In the genomic region with DNA sequence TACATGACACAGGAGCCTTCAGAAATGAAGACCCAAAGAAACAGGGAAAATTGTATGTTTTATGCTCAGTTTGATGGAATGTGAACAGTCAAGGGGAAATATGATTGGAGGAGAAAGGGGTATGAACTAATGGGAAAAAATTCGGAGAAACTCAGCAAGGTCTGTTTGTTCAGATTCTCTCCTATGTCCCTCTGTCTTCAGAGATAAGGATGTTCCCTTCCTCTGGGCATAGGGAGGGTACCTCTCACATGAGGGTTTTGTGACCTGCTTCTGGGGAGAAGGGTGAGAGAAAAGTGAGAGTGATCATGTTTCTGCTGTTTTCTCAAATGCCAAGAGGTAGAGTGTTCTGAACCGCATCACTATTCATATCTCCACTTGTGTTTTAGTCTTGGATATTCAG, we compare ENCODE assay signal across 1 cellular context.
TF ChIP-seq lines count a peak whose summit lies in the region.

No MANE protein-coding gene starts in this region.

TF ChIP-seq in HCT116, 20 proteins besides CTCF, POLR2A, EP300 and RAD21 (continued from another document):
- TF ChIP-seq, protein P1, sequence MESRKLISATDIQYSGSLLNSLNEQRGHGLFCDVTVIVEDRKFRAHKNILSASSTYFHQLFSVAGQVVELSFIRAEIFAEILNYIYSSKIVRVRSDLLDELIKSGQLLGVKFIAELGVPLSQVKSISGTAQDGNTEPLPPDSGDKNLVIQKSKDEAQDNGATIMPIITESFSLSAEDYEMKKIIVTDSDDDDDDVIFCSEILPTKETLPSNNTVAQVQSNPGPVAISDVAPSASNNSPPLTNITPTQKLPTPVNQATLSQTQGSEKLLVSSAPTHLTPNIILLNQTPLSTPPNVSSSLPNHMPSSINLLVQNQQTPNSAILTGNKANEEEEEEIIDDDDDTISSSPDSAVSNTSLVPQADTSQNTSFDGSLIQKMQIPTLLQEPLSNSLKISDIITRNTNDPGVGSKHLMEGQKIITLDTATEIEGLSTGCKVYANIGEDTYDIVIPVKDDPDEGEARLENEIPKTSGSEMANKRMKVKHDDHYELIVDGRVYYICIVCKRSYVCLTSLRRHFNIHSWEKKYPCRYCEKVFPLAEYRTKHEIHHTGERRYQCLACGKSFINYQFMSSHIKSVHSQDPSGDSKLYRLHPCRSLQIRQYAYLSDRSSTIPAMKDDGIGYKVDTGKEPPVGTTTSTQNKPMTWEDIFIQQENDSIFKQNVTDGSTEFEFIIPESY (IDR thresholded peaks at IDR 0.05; ENCODE audit: extremely low read depth, insufficient replicate concordance, low read length) = no peak
- TF ChIP-seq EZH2 (IDR thresholded peaks at IDR 0.05) (no peak), TCF7L2 (IDR thresholded peaks at IDR 0.05; ENCODE audit: borderline replicate concordance, extremely low read depth, insufficient read depth, insufficient read length) (no peak), SIN3A (IDR thresholded peaks at IDR 0.05; ENCODE audit: low read depth) (no peak), EGR1 (IDR thresholded peaks at IDR 0.05; ENCODE audit: low read depth) (no peak), POLR2AphosphoS5 (IDR thresholded peaks at IDR 0.05; ENCODE audit: low read depth, low read length) (no peak)
- TF ChIP-seq, protein P2, sequence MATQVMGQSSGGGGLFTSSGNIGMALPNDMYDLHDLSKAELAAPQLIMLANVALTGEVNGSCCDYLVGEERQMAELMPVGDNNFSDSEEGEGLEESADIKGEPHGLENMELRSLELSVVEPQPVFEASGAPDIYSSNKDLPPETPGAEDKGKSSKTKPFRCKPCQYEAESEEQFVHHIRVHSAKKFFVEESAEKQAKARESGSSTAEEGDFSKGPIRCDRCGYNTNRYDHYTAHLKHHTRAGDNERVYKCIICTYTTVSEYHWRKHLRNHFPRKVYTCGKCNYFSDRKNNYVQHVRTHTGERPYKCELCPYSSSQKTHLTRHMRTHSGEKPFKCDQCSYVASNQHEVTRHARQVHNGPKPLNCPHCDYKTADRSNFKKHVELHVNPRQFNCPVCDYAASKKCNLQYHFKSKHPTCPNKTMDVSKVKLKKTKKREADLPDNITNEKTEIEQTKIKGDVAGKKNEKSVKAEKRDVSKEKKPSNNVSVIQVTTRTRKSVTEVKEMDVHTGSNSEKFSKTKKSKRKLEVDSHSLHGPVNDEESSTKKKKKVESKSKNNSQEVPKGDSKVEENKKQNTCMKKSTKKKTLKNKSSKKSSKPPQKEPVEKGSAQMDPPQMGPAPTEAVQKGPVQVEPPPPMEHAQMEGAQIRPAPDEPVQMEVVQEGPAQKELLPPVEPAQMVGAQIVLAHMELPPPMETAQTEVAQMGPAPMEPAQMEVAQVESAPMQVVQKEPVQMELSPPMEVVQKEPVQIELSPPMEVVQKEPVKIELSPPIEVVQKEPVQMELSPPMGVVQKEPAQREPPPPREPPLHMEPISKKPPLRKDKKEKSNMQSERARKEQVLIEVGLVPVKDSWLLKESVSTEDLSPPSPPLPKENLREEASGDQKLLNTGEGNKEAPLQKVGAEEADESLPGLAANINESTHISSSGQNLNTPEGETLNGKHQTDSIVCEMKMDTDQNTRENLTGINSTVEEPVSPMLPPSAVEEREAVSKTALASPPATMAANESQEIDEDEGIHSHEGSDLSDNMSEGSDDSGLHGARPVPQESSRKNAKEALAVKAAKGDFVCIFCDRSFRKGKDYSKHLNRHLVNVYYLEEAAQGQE (IDR thresholded peaks at IDR 0.05; ENCODE audit: low read depth) = no peak
TF ChIP-seq in HCT116: peak in this region for 0.
